2 cellular contexts compared by ENCODE assay signal in the genomic region with DNA sequence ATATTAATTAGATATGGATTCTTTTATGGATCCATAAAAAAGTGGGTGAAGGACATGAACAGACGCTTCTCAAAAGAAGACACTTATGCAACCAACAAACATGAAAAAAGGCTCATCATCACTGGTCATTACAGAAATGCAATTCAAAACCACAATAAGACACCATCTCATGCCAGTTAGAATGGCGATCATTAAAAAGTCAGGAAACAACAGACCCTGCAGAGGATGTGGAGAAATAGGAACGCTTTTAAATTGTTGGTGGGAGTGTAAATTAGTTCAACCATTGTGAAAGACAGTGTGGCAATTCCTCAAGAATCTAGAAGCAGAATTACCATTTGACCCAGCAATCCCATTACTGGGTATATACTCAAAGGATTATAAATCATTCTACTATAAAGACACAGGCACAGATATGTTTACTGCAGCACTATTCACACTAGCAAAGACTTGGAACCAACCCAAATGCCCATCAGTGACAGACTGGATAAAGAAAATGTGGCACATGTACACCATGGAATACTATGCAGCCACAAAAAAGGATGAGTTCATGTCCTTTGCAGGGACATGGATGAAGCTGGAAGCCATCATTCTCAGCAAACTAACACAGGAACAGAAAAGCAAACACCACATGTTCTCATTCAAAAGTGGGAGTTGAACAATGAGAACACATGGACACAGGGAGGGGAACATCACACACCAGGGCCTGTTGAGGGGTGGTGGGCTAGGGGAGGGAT. TPM values are rescaled to one million over a fixed set of nuclear protein-coding genes. Genes with fewer than 3 reads are reported as not detected.
"Had no signal": no experiment of that assay in that cellular context is flagged by ENCODE, and none has a peak within 500 bp of the region (broad histone marks: within the 10 kb centered on the region; RNA-seq: fewer than 3 reads in every experiment).

No MANE protein-coding gene starts in this region.

RNA-seq across cellular contexts. Expression of gene SLC27A2, which starts 49.6 kb away (rescaled TPM):
- total RNA-seq: left ventricle myocardium superior, myocyte had no signal
